Comparison of ENCODE assay signal across 27 cellular contexts in genomic region chr7:4274286-4274685, GRCh38.
"Had no signal": no experiment of that assay in that cellular context is flagged by ENCODE, and none has a peak within 500 bp of the region (broad histone marks: within the 10 kb centered on the region; RNA-seq: fewer than 3 reads in every experiment).

No MANE protein-coding gene starts in this region.

- H3K27me3 Mint-ChIP-seq: activated B cell treated with CpG ODN at 0.5 μM for 24 hours; activated CD8-positive, alpha-beta T cell treated with anti-CD3 and anti-CD28 coated beads for 36 hours; activated naive CD8-positive, alpha-beta T cell treated with anti-CD3 and anti-CD28 coated beads for 36 hours; activated naive CD8-positive, alpha-beta T cell treated with anti-CD3 and anti-CD28 coated beads, Interleukin-2, amount 50 U/mL, for 24 hours; activated T-helper 17 cell treated with anti-CD3 and anti-CD28 coated beads, Interleukin-2, amount 50 U/mL, for 72 hours; T-helper 17 cell had no signal

- H3K4me1 Mint-ChIP-seq: activated B cell treated with CpG ODN at 0.5 μM for 24 hours; activated naive CD4-positive, alpha-beta T cell treated with anti-CD3 and anti-CD28 coated beads, Interleukin-2, amount 50 U/mL, for 24 hours; activated naive CD8-positive, alpha-beta T cell treated with anti-CD3 and anti-CD28 coated beads for 36 hours; activated naive CD8-positive, alpha-beta T cell treated with anti-CD3 and anti-CD28 coated beads, Interleukin-2, amount 50 U/mL, for 24 hours; activated T-helper 17 cell treated with anti-CD3 and anti-CD28 coated beads, Interleukin-2, amount 50 U/mL, for 72 hours; T-helper 17 cell had no signal

- H3K4me1 ChIP-seq: adrenal gland, body of pancreas had no signal

- DNase-seq: activated B cell treated with CpG ODN at 0.5 μM for 24 hours; activated CD4-positive, alpha-beta T cell treated with anti-CD3 and anti-CD28 coated beads for 48 hours; activated CD4-positive, alpha-beta T cell treated with anti-CD3 and anti-CD28 coated beads, Interleukin-2, amount 50 U/mL, for 1 hour; activated CD4-positive, alpha-beta T cell treated with anti-CD3 and anti-CD28 coated beads, Interleukin-2, amount 50 U/mL, for 48 hours; activated CD8-positive, alpha-beta memory T cell treated with anti-CD3 and anti-CD28 coated beads for 24 hours; activated CD8-positive, alpha-beta T cell treated with anti-CD3 and anti-CD28 coated beads for 36 hours; activated effector memory CD4-positive, alpha-beta T cell treated with Interleukin-2 at 50 U/mL for 16 hours; activated naive CD4-positive, alpha-beta T cell treated with anti-CD3 and anti-CD28 coated beads for 36 hours; activated naive CD8-positive, alpha-beta T cell treated with anti-CD3 and anti-CD28 coated beads for 36 hours; activated naive CD8-positive, alpha-beta T cell treated with anti-CD3 and anti-CD28 coated beads, Interleukin-2, amount 50 U/mL, for 24 hours; activated T-cell treated with anti-CD3 and anti-CD28 coated beads, Interleukin-2, amount 50 U/mL, for 4 hours; adrenal gland; amygdala; aorta; body of pancreas; caudate nucleus; effector CD8-positive, alpha-beta T cell; foreskin fibroblast; T-helper 1 cell; T-helper 17 cell; T1000; WERI-Rb-1 had no signal

- H3K36me3 ChIP-seq: adrenal gland, WERI-Rb-1 had no signal

- H3K27me3 ChIP-seq: adrenal gland, body of pancreas had no signal

- H3K27ac ChIP-seq: adrenal gland, body of pancreas, epithelial cell of prostate, WERI-Rb-1 had no signal

- H3K9me3 Mint-ChIP-seq: activated naive CD4-positive, alpha-beta T cell treated with anti-CD3 and anti-CD28 coated beads, Interleukin-2, amount 50 U/mL, for 24 hours had no signal

- ATAC-seq: activated CD4-positive, CD25-positive, alpha-beta regulatory T cell treated with anti-CD3 and anti-CD28 coated beads, Interleukin-2, amount 50 U/mL, for 24 hours; activated CD8-positive, alpha-beta T cell treated with anti-CD3 and anti-CD28 coated beads for 36 hours; activated naive CD8-positive, alpha-beta T cell treated with anti-CD3 and anti-CD28 coated beads, Interleukin-2, amount 50 U/mL, for 24 hours; activated T-cell treated with anti-CD3 and anti-CD28 coated beads, Interleukin-2, amount 50 U/mL, for 4 hours; activated T-helper 17 cell treated with anti-CD3 and anti-CD28 coated beads, Interleukin-2, amount 50 U/mL, for 72 hours; body of pancreas; T-helper 17 cell had no signal

- H3K36me3 Mint-ChIP-seq: activated naive CD4-positive, alpha-beta T cell treated with anti-CD3 and anti-CD28 coated beads, Interleukin-2, amount 50 U/mL, for 24 hours; activated naive CD8-positive, alpha-beta T cell treated with anti-CD3 and anti-CD28 coated beads for 36 hours had no signal

- H3K4me3 Mint-ChIP-seq: activated B cell treated with CpG ODN at 0.5 μM for 24 hours; activated CD8-positive, alpha-beta T cell treated with anti-CD3 and anti-CD28 coated beads for 36 hours; activated naive CD4-positive, alpha-beta T cell treated with anti-CD3 and anti-CD28 coated beads for 36 hours; activated naive CD4-positive, alpha-beta T cell treated with anti-CD3 and anti-CD28 coated beads, Interleukin-2, amount 50 U/mL, for 24 hours; activated naive CD8-positive, alpha-beta T cell treated with anti-CD3 and anti-CD28 coated beads for 36 hours; activated naive CD8-positive, alpha-beta T cell treated with anti-CD3 and anti-CD28 coated beads, Interleukin-2, amount 50 U/mL, for 24 hours; activated T-cell treated with anti-CD3 and anti-CD28 coated beads, Interleukin-2, amount 50 U/mL, for 4 hours; activated T-helper 17 cell treated with anti-CD3 and anti-CD28 coated beads, Interleukin-2, amount 50 U/mL, for 72 hours; T-helper 17 cell; T-helper 2 cell treated with Interferon-gamma antibody and Interleukin-4, amounts not matched to agents 5 μg/mL and 100 μg/mL, for 36 hours had no signal

- H3K9me3 ChIP-seq: adrenal gland had no signal

- H3K27ac Mint-ChIP-seq: activated B cell treated with CpG ODN at 0.5 μM for 24 hours; activated CD8-positive, alpha-beta T cell treated with anti-CD3 and anti-CD28 coated beads for 36 hours; activated naive CD4-positive, alpha-beta T cell treated with anti-CD3 and anti-CD28 coated beads for 36 hours; activated naive CD4-positive, alpha-beta T cell treated with anti-CD3 and anti-CD28 coated beads, Interleukin-2, amount 50 U/mL, for 24 hours; activated naive CD8-positive, alpha-beta T cell treated with anti-CD3 and anti-CD28 coated beads for 36 hours; activated naive CD8-positive, alpha-beta T cell treated with anti-CD3 and anti-CD28 coated beads, Interleukin-2, amount 50 U/mL, for 24 hours; activated T-helper 17 cell treated with anti-CD3 and anti-CD28 coated beads, Interleukin-2, amount 50 U/mL, for 72 hours; T-helper 17 cell; T-helper 2 cell treated with Interferon-gamma antibody and Interleukin-4, amounts not matched to agents 5 μg/mL and 100 μg/mL, for 36 hours had no signal

- H3K4me3 ChIP-seq: adrenal gland, body of pancreas had no signal
